8 cellular contexts compared by ENCODE assay signal in genomic region chr16:68275611-68276191, GRCh38. TPM values are rescaled to one million over a fixed set of nuclear protein-coding genes. Genes with fewer than 3 reads are reported as not detected.
DNase-seq lines count a peak whose midpoint lies in the region; ATAC-seq and TF ChIP-seq lines count a peak whose summit lies in the region.

No MANE protein-coding gene starts in this region.

- H3K27me3 Mint-ChIP-seq in brain = no peaks in the 10 kb centered on the region
- H3K27me3 Mint-ChIP-seq in stimulated activated memory B cell treated with anti-CD40 and anti-IgM and Interleukin-4, amounts not matched to agents 10 μg/mL and 1 μg/mL and 100 μg/mL, for 72 hours = no peaks in the 10 kb centered on the region

- peak overlapping the region in 2 of 5 experiments; percentile 6 to 49 for H3K4me3 Mint-ChIP-seq in brain
- peak overlapping the region; percentile 18 for H3K4me3 Mint-ChIP-seq in stimulated activated memory B cell treated with anti-CD40 and anti-IgM and Interleukin-4, amounts not matched to agents 10 μg/mL and 1 μg/mL and 100 μg/mL, for 72 hours

- no peaks in the 10 kb centered on the region for H3K9me3 Mint-ChIP-seq in brain
- H3K9me3 Mint-ChIP-seq in stimulated activated memory B cell treated with anti-CD40 and anti-IgM and Interleukin-4, amounts not matched to agents 10 μg/mL and 1 μg/mL and 100 μg/mL, for 72 hours = no peaks in the 10 kb centered on the region

- TF ChIP-seq CTCF in brain (conservative IDR thresholded peaks at IDR 0.05) = no peak

- H3K4me1 Mint-ChIP-seq in brain = peaks cover 16% of the 10 kb centered on the region
- peaks cover 57% of the 10 kb centered on the region for H3K4me1 Mint-ChIP-seq in stimulated activated memory B cell treated with anti-CD40 and anti-IgM and Interleukin-4, amounts not matched to agents 10 μg/mL and 1 μg/mL and 100 μg/mL, for 72 hours

- peak overlapping the region; percentile 44 to 95 (median 75) for H3K27ac Mint-ChIP-seq in brain
- peak overlapping the region; percentile 41 for H3K27ac Mint-ChIP-seq in stimulated activated memory B cell treated with anti-CD40 and anti-IgM and Interleukin-4, amounts not matched to agents 10 μg/mL and 1 μg/mL and 100 μg/mL, for 72 hours

- peaks cover 56% of the 10 kb centered on the region for H3K36me3 Mint-ChIP-seq in brain
- peaks cover 45% of the 10 kb centered on the region for H3K36me3 Mint-ChIP-seq in stimulated activated memory B cell treated with anti-CD40 and anti-IgM and Interleukin-4, amounts not matched to agents 10 μg/mL and 1 μg/mL and 100 μg/mL, for 72 hours

- ATAC-seq in HG03039 (IDR thresholded peaks at IDR 0.05; ENCODE audit: unreplicated experiment) = peak; percentile 63
- ATAC-seq in stimulated activated memory B cell treated with anti-CD40 and anti-IgM and Interleukin-4, amounts not matched to agents 10 μg/mL and 1 μg/mL and 100 μg/mL, for 72 hours = peak; percentile 96

- DNase-seq in NCI-H510A treated with DMSO at 0.1 percent for 48 hours (lab: John Stamatoyannopoulos, UW) (peak; percentile 45), NCI-H510A (lab: John Stamatoyannopoulos, UW) (no peak), NOMO-1 treated with dmso at 0.1 percent for 144 hours (lab: John Stamatoyannopoulos, UW; ENCODE audit: unreplicated experiment) (peak; percentile 57), putamen (ENCODE audit: low spot score) (no peak), inferior parietal cortex (ENCODE audit: extremely low spot score) (no peak)

RNA-seq across cellular contexts. Expression of gene SLC7A6, which starts 11.4 kb away (rescaled TPM):
- 4.8 TPM for polyA plus RNA-seq in brain (ENCODE audit: insufficient read depth, low read depth, low replicate concordance)

RNA-seq across cellular contexts. Expression of gene PLA2G15, which starts 30.5 kb away (rescaled TPM):
- polyA plus RNA-seq in brain (ENCODE audit: insufficient read depth, low read depth, low replicate concordance) = 12.2 TPM

RNA-seq across cellular contexts. Expression of gene SLC7A6OS, which starts 35.0 kb away (rescaled TPM):
- polyA plus RNA-seq in brain (ENCODE audit: insufficient read depth, low read depth, low replicate concordance) = 12.9 TPM

RNA-seq across cellular contexts. Expression of gene PRMT7, which starts 35.1 kb away (rescaled TPM):
- 53.6 TPM for polyA plus RNA-seq in brain (ENCODE audit: insufficient read depth, low read depth, low replicate concordance)

RNA-seq across cellular contexts. Expression of gene ESRP2, which starts 39.8 kb away (rescaled TPM):
- polyA plus RNA-seq in brain (ENCODE audit: insufficient read depth, low read depth, low replicate concordance) = 1.8 TPM

Comparison
In these comparisons a context has a peak if more than half of its experiments do, and no peak if none do; other contexts are left out.
1. DNase-seq: peak in NCI-H510A treated with DMSO at 0.1 percent for 48 hours (single experiment) and NOMO-1 treated with dmso at 0.1 percent for 144 hours (single experiment); none in NCI-H510A (single experiment), putamen (single experiment) and inferior parietal cortex (single experiment).